In genomic region chr3:57983734-57984518, GRCh38 we compare ENCODE assay signal across 1 cellular context.
A peak's percentile ranks its signal among the peaks of the same experiment; 100 is the strongest.
TF ChIP-seq lines count a peak whose summit lies in the region.

No MANE protein-coding gene starts in this region.

TF ChIP-seq in K562, 482 proteins besides CTCF, POLR2A, EP300 and RAD21 (continued from another document and continues in another):
- TF ChIP-seq DMBX1 (CRISPR knock-in tag; IDR thresholded peaks at IDR 0.05; ENCODE audit: borderline replicate concordance) (no peak), CEBPB (tag; IDR thresholded peaks at IDR 0.05) (no peak), ZC3H11A (IDR thresholded peaks at IDR 0.05; ENCODE audit: low read depth, low read length) (no peak), ARNT (IDR thresholded peaks at IDR 0.05) (no peak), CBX5 (IDR thresholded peaks at IDR 0.05; ENCODE audit: borderline replicate concordance, low read depth) (no peak), ZNF3 (CRISPR knock-in tag; IDR thresholded peaks at IDR 0.05) (no peak), SREBF1 (IDR thresholded peaks at IDR 0.05; ENCODE audit: borderline replicate concordance, low read depth, low read length) (no peak), CBX1 (IDR thresholded peaks at IDR 0.05; ENCODE audit: low read depth) (no peak), PPARD (CRISPR knock-in tag; IDR thresholded peaks at IDR 0.05) (no peak), TCF3 (CRISPR knock-in tag; IDR thresholded peaks at IDR 0.05) (peak; percentile 19; the same call in 1 of the 2 replicates), FOXJ2 (tag; IDR thresholded peaks at IDR 0.05) (no peak), BRF1 (IDR thresholded peaks at IDR 0.05; ENCODE audit: borderline replicate concordance, extremely low read depth, insufficient read length) (no peak), FOXA1 (IDR thresholded peaks at IDR 0.05; ENCODE audit: borderline replicate concordance) (no peak), SUPT5H (IDR thresholded peaks at IDR 0.05) (no peak), POLR3G (IDR thresholded peaks at IDR 0.05; ENCODE audit: extremely low read depth, insufficient read length, insufficient replicate concordance) (no peak), ZNF764 (CRISPR knock-in tag; IDR thresholded peaks at IDR 0.05; ENCODE audit: low read depth) (no peak), NEUROD1 (IDR thresholded peaks at IDR 0.05; ENCODE audit: borderline replicate concordance, low read depth, low read length, partially characterized antibody) (peak; percentile 44), ZHX1 (conservative IDR thresholded peaks at IDR 0.05; ENCODE audit: low read length) (no peak), SMC3 (conservative IDR thresholded peaks at IDR 0.05; ENCODE audit: insufficient read depth, low read depth, low read length) (no peak), ZNF41 (CRISPR knock-in tag; conservative IDR thresholded peaks at IDR 0.05) (no peak), THRB (CRISPR knock-in tag; conservative IDR thresholded peaks at IDR 0.05) (no peak), MAFK (IDR thresholded peaks at IDR 0.05; ENCODE audit: low read length) (peak; percentile 75), ZBTB40 (IDR thresholded peaks at IDR 0.05) (no peak), ZBTB40 (CRISPR knock-in tag; IDR thresholded peaks at IDR 0.05) (no peak), BRF2 (IDR thresholded peaks at IDR 0.05; ENCODE audit: borderline replicate concordance, insufficient read depth, insufficient read length) (no peak), RBM39 (optimal IDR thresholded peaks at IDR 0.05; ENCODE audit: low read depth, low read length) (no peak), ZFP91 (CRISPR knock-in tag; IDR thresholded peaks at IDR 0.05) (no peak), HDGF (IDR thresholded peaks at IDR 0.05) (no peak), SRSF1 (IDR thresholded peaks at IDR 0.05; ENCODE audit: low read depth, low read length) (no peak), NR4A1 (CRISPR knock-in tag; IDR thresholded peaks at IDR 0.05) (no peak), NR4A1 (tag; IDR thresholded peaks at IDR 0.05) (no peak), HDAC2 (IDR thresholded peaks at IDR 0.05) (peak; percentile 86), ZNF79 (CRISPR knock-in tag; IDR thresholded peaks at IDR 0.05; ENCODE audit: low read depth) (no peak), KLF1 (tag; IDR thresholded peaks at IDR 0.05) (no peak), HES1 (IDR thresholded peaks at IDR 0.05; ENCODE audit: low read depth) (no peak), GATAD2B (IDR thresholded peaks at IDR 0.05; ENCODE audit: borderline replicate concordance) (no peak), ZNF408 (CRISPR knock-in tag; IDR thresholded peaks at IDR 0.05; ENCODE audit: low read depth) (no peak), NFIX (CRISPR knock-in tag; IDR thresholded peaks at IDR 0.05; ENCODE audit: low read depth) (no peak), NRF1 (conservative IDR thresholded peaks at IDR 0.05 in 1 of 2, IDR thresholded peaks at IDR 0.05 in 1 of 2) (no peak; a peak in 1 of 4 replicates), GTF2F1 (IDR thresholded peaks at IDR 0.05; ENCODE audit: low read depth, low read length) (no peak), SMARCB1 (IDR thresholded peaks at IDR 0.05; ENCODE audit: insufficient read length, low read depth) (no peak), STAT5A (IDR thresholded peaks at IDR 0.05; ENCODE audit: borderline replicate concordance, low read length) (no peak), NFATC3 (IDR thresholded peaks at IDR 0.05) (no peak), DPF2 (IDR thresholded peaks at IDR 0.05) (peak; percentile 67; the same call in 1 of the 2 replicates), ZNF57 (CRISPR knock-in tag; IDR thresholded peaks at IDR 0.05) (no peak), HCFC1 (IDR thresholded peaks at IDR 0.05; ENCODE audit: low read depth, low read length) (no peak), HMG20A (CRISPR knock-in tag; conservative IDR thresholded peaks at IDR 0.05) (no peak), ZNF518B (CRISPR knock-in tag; IDR thresholded peaks at IDR 0.05) (no peak)
